ENCODE assay signal across 1 cellular context in genomic region chr6:116370717-116371383, GRCh38.
TF ChIP-seq lines count a peak whose summit lies in the region.

Gene DSE, plus strand, starts transcription at chr6:116370947. Its CDS starts 28,304 bp downstream, at chr6:116399251.

TF ChIP-seq in HepG2, 621 proteins besides CTCF, POLR2A, EP300 and RAD21 (continued from another document and continues in another):
- TF ChIP-seq ZNF503 (CRISPR knock-in tag; IDR thresholded peaks at IDR 0.05) (no peak), ZFY (CRISPR knock-in tag; IDR thresholded peaks at IDR 0.05) (0 out of 2 replicates have a peak, but pooled peaks have one; percentile 33), FLYWCH1 (CRISPR knock-in tag; IDR thresholded peaks at IDR 0.05) (no peak), HNRNPH1 (optimal IDR thresholded peaks at IDR 0.05; ENCODE audit: low read depth, low read length) (no peak), IRF2 (CRISPR knock-in tag; IDR thresholded peaks at IDR 0.05) (no peak), RAD51 (IDR thresholded peaks at IDR 0.05; ENCODE audit: borderline replicate concordance) (no peak), ZNF431 (CRISPR knock-in tag; IDR thresholded peaks at IDR 0.05; ENCODE audit: borderline replicate concordance, low read depth) (no peak), ZBTB25 (CRISPR knock-in tag; IDR thresholded peaks at IDR 0.05) (no peak), HNRNPLL (IDR thresholded peaks at IDR 0.05; ENCODE audit: low read depth, low read length, poor library complexity, severe bottlenecking) (peak; percentile 41), KMT2A (CRISPR knock-in tag; IDR thresholded peaks at IDR 0.05) (no peak), ZBTB40 (IDR thresholded peaks at IDR 0.05) (no peak), ZBTB40 (CRISPR knock-in tag; IDR thresholded peaks at IDR 0.05) (no peak), ZBTB42 (CRISPR knock-in tag; IDR thresholded peaks at IDR 0.05) (no peak), ZNF354B (CRISPR knock-in tag; IDR thresholded peaks at IDR 0.05) (no peak), ARID4A (CRISPR knock-in tag; IDR thresholded peaks at IDR 0.05; ENCODE audit: borderline replicate concordance) (0 out of 2 replicates have a peak, but pooled peaks have one; percentile 34), DNMT3B (CRISPR knock-in tag; conservative IDR thresholded peaks at IDR 0.05) (no peak), ZNF414 (CRISPR knock-in tag; IDR thresholded peaks at IDR 0.05) (0 out of 2 replicates have a peak, but pooled peaks have one; percentile 68), GATAD2A (CRISPR knock-in tag; IDR thresholded peaks at IDR 0.05) (no peak), ZNF34 (CRISPR knock-in tag; IDR thresholded peaks at IDR 0.05; ENCODE audit: borderline replicate concordance) (no peak), ZNF142 (CRISPR knock-in tag; IDR thresholded peaks at IDR 0.05) (peak; percentile 72; the same call in 1 of the 2 replicates), MAFF (IDR thresholded peaks at IDR 0.05; ENCODE audit: low read depth, low read length) (no peak), NONO (IDR thresholded peaks at IDR 0.05) (no peak), NONO (CRISPR knock-in tag; conservative IDR thresholded peaks at IDR 0.05) (no peak), HNRNPK (IDR thresholded peaks at IDR 0.05; ENCODE audit: low read depth, low read length, poor library complexity, severe bottlenecking) (peak; percentile 66), PITX1 (CRISPR knock-in tag; IDR thresholded peaks at IDR 0.05) (no peak)
